Comparison of ENCODE assay signal across 8 cellular contexts in the genomic region with DNA sequence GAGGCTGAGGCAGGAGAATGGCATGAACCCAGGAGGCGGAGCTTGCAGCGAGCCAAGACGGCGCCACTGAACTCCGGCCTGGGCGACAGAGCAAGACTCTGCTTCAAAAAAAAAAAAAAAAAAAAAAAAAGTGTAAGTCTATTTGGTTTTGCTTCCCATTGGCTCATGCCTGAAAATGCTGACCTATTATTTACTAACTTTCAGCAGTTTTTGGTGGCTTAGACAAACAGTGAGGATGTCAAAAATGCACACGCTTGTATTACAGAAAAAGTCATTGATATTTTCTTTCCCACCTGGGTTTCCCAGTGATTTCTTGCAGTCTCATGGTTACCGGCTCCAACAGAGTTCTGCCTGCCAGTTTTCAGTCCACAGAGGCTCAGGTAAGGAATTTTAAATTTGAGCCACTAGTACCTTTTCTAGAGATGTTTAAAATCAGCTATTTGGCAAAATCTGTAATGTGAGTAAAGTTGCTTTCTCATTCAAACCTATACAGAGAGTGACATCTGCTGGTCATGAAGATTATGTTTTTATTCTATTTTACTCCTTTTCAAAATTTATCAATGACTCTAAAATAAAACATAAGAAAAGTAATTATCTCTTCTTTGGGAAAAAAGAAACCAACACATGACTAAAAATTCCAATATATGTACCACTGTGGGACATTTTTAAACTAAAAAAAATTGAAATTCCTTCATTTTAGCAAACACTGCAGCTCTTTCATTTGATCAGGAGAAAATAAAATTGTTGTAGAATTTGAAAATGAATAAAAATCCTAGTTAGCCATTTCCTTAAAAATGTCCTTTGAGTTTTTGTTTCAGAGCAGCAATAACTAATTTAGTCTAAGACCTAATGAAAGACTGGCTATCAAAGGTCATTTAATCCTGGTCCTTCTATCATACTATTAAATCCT. TPM values are rescaled to one million over a fixed set of nuclear protein-coding genes. Genes with fewer than 3 reads are reported as not detected.
DNase-seq lines count a peak whose midpoint lies in the region; ATAC-seq and TF ChIP-seq lines count a peak whose summit lies in the region.

No MANE protein-coding gene starts in this region.

- DNase-seq in DND-41 (no peak), KBM-7 (peak; percentile 52), MCF 10A (ENCODE audit: unreplicated experiment) (peak; percentile 47), myocyte (ENCODE audit: low read depth) (peak; percentile 32), NCI-H2029 (lab: John Stamatoyannopoulos, UW) (no peak)

- no peaks in the 10 kb centered on the region for H3K4me1 ChIP-seq in DND-41 (ENCODE audit: insufficient read depth, low read length)

- no peaks in the 10 kb centered on the region for H3K27me3 Mint-ChIP-seq in MCF 10A (ENCODE audit: insufficient read depth, unreplicated experiment)

- H3K4me2 ChIP-seq in DND-41 (ENCODE audit: insufficient read depth, low read length) = no peak overlapping the region

- H3K4me3 ChIP-seq in DND-41 (ENCODE audit: low read depth in 1 of 2, low read length in 2 of 2) = no peak overlapping the region

- CTCF ChIA-PET in MCF 10A (lab: Yijun Ruan, JAX) = interaction anchor here (0.6 to 7.4 kb wide), 43 partner anchors 9 to 1105 kb away, joined by 3 to 162 read pairs (median 4); partner anchors contain the start of genes FAM200C, SLU7 and TTC1

- no peak overlapping the region for H3K4me3 Mint-ChIP-seq in MCF 10A (ENCODE audit: unreplicated experiment)

- no peaks in the 10 kb centered on the region for H3K4me1 Mint-ChIP-seq in MCF 10A (ENCODE audit: insufficient read depth, unreplicated experiment)

- no TSS peak for BruUV-seq in MCF 10A (replicated peaks; lab: Mats Ljungman, UMichigan)

- no peak overlapping the region for H3K9ac ChIP-seq in DND-41 (ENCODE audit: low read depth, low read length)

- H3K9me3 Mint-ChIP-seq in MCF 10A (ENCODE audit: unreplicated experiment) = peaks cover 16% of the 10 kb centered on the region

- no peaks in the 10 kb centered on the region for H4K20me1 ChIP-seq in DND-41 (ENCODE audit: insufficient read depth, low read length)

- no peak overlapping the region for H3K27ac Mint-ChIP-seq in MCF 10A (ENCODE audit: low read depth, unreplicated experiment)

- H2AFZ ChIP-seq in DND-41 (ENCODE audit: low read depth, low read length) = no peak overlapping the region

- no peak overlapping the region for H3K27ac ChIP-seq in DND-41 (ENCODE audit: low read length)

- H3K36me3 ChIP-seq in DND-41 (ENCODE audit: insufficient read depth, low read length) = peaks cover 8% of the 10 kb centered on the region

- ATAC-seq in DND-41 (ENCODE audit: insufficient read depth, low read depth) (peak; percentile 56; the same call in 2 of the 3 replicates), GM21423 (IDR thresholded peaks at IDR 0.05; ENCODE audit: unreplicated experiment) (no peak), GM19397 (IDR thresholded peaks at IDR 0.05; ENCODE audit: unreplicated experiment) (no peak)
- ATAC-seq in activated CD4-positive, CD25-positive, alpha-beta regulatory T cell treated with anti-CD3 and anti-CD28 coated beads, Interleukin-2, amount 50 U/mL, for 24 hours = no peak

- in situ Hi-C loops in KBM-7 (cut with MboI; ENCODE audit: low pct_unique_long_range_greater_than_20kb, low sequenced_read_pairs) = loop anchor here (25.0 kb wide), 1 partner anchor 954 kb away; no protein-coding TSS in a partner anchor

- TF ChIP-seq CTCF in DND-41 (IDR thresholded peaks at IDR 0.05; ENCODE audit: borderline replicate concordance, extremely low read depth, low read length, poor library complexity, severe bottlenecking) (peak; percentile 53), MCF 10A (IDR thresholded peaks at IDR 0.05; ENCODE audit: unreplicated experiment) (peak; percentile 64)

- no peaks in the 10 kb centered on the region for H3K27me3 ChIP-seq in DND-41 (ENCODE audit: insufficient read depth, low read length, poor library complexity)

- peaks cover 8% of the 10 kb centered on the region for H3K9me3 ChIP-seq in DND-41 (ENCODE audit: insufficient read depth, low read length, severe bottlenecking)

- POLR2A ChIA-PET in MCF 10A (lab: Yijun Ruan, JAX) = interaction anchor here (0.6 to 4.0 kb wide), 10 partner anchors 9 to 1096 kb away, joined by 3 to 20 read pairs (median 3); partner anchors contain the start of genes C1QTNF2, FAM200C and SLU7

- no peaks in the 10 kb centered on the region for H3K36me3 Mint-ChIP-seq in MCF 10A (ENCODE audit: insufficient read depth, unreplicated experiment)

- intact Hi-C loops in MCF 10A (cut with micrococcal nuclease) = loop anchor here (1.0 kb wide), 4 partner anchors 46 to 369 kb away; no protein-coding TSS in a partner anchor

- H3K79me2 ChIP-seq in DND-41 (ENCODE audit: insufficient read depth, low read length) = 0 out of 2 replicates have a peak, but pooled peaks cover 4% of the 10 kb centered on the region

RNA-seq across cellular contexts. Expression of gene FAM200C, which starts 8.8 kb away (rescaled TPM):
- total RNA-seq in MCF 10A (2022) (2.2 and 3.7 TPM in 2 replicates), myocyte (6.7 and 7.8 TPM in 2 replicates)
- 3.5 TPM for polyA plus RNA-seq in myocyte (2012)

RNA-seq across cellular contexts. Expression of gene C1QTNF2, which starts 20.6 kb away (rescaled TPM):
- not detected in 2 replicates for total RNA-seq in MCF 10A (2022)
- total RNA-seq in myocyte = 2.5 and 3.3 TPM in 2 replicates
- 1.7 TPM for polyA plus RNA-seq in myocyte (2012)

RNA-seq across cellular contexts. Expression of gene SLU7, which starts 27.8 kb away (rescaled TPM):
- total RNA-seq in MCF 10A (2022) = 64.6 and 85.6 TPM in 2 replicates
- 71.2 and 90.2 TPM in 2 replicates for total RNA-seq in myocyte
- polyA plus RNA-seq in myocyte (2012) = 37.7 TPM

RNA-seq across cellular contexts. Expression of gene PTTG1, which starts 30.6 kb away (rescaled TPM):
- total RNA-seq in MCF 10A (2022) (87.0 and 119 TPM in 2 replicates), myocyte (24.6 and 25.4 TPM in 2 replicates)
- 9.8 TPM for polyA plus RNA-seq in myocyte (2012)

Comparison
In these comparisons a context has a peak if more than half of its experiments do, and no peak if none do; other contexts are left out.
1. DNase-seq: peak in KBM-7 (single experiment), MCF 10A (single experiment) and myocyte (single experiment); none in DND-41 (single experiment) and NCI-H2029 (single experiment).